Comparison of ENCODE assay signal across 24 cellular contexts in genomic region chr2:72108121-72108520, GRCh38. TPM values are rescaled to one million over a fixed set of nuclear protein-coding genes. Genes with fewer than 3 reads are reported as not detected.
DNase-seq lines count a peak whose midpoint lies in the region; ATAC-seq, FAIRE-seq and TF ChIP-seq lines count a peak whose summit lies in the region.
"Had no signal": no experiment of that assay in that cellular context is flagged by ENCODE, and none has a peak within 500 bp of the region (broad histone marks: within the 10 kb centered on the region; RNA-seq: fewer than 3 reads in every experiment).

No MANE protein-coding gene starts in this region.

- no peak for FAIRE-seq in A549 (lab: Jason Lieb, UNC)
- FAIRE-seq in small intestine (lab: Jason Lieb, UNC), result no peak

- ATAC-seq in A549, result no peak
- ATAC-seq in HG03432 (IDR thresholded peaks at IDR 0.05; ENCODE audit: unreplicated experiment), result no peak
- ATAC-seq: GM23338, Right ventricle myocardium inferior had no signal

- H3K27ac Mint-ChIP-seq in endothelial cell (ENCODE audit: unreplicated experiment), result no peak overlapping the region
- H3K27ac Mint-ChIP-seq: GM23338 had no signal

- H3K9me3 ChIP-seq in A549 (no peaks in the 10 kb centered on the region), small intestine (ENCODE audit: control insufficient read depth, low read depth) (no peaks in the 10 kb centered on the region)
- H3K9me3 ChIP-seq: Caco-2, MG63, SK-N-SH had no signal

- TF ChIP-seq CTCF in A549 (IDR thresholded peaks at IDR 0.05), result no peak
- TF ChIP-seq CTCF in brain microvascular endothelial cell (IDR thresholded peaks at IDR 0.05; ENCODE audit: low read depth, low read length, missing control alignments), result no peak
- TF ChIP-seq CTCF in endothelial cell (IDR thresholded peaks at IDR 0.05; ENCODE audit: unreplicated experiment), result no peak

- TF ChIP-seq RAD21 in A549 (conservative IDR thresholded peaks at IDR 0.05 in 1 of 2, IDR thresholded peaks at IDR 0.05 in 1 of 2), result no peak

- 19% methylated on average over 3 of the region's 3 CpGs for WGBS in A549 (ENCODE audit: missing lambda C conversion rate)
- WGBS in small intestine, 3 donors, result 58 to 75% (median 68%) methylated on average over 3 of the region's 3 CpGs

- H3K4me3 ChIP-seq in A549, result no peak overlapping the region
- H3K4me3 ChIP-seq in brain microvascular endothelial cell (ENCODE audit: low read depth, low read length), result no peak overlapping the region
- no peak overlapping the region for H3K4me3 ChIP-seq in small intestine (ENCODE audit: low read depth in 1 of 2, low read length in 2 of 2)
- H3K4me3 ChIP-seq: GM23338, MG63 had no signal

- no peaks in the 10 kb centered on the region for H3K9me3 Mint-ChIP-seq in endothelial cell (ENCODE audit: unreplicated experiment)

- H3K4me3 Mint-ChIP-seq in endothelial cell (ENCODE audit: unreplicated experiment), result no peak overlapping the region
- H3K4me3 Mint-ChIP-seq: GM23338 had no signal

- CTCF ChIA-PET in A549 (lab: Yijun Ruan, JAX), result interaction anchor here (1.2 kb wide), 1 partner anchor 184 kb away, joined by 3 read pairs; no protein-coding TSS in a partner anchor

- DNase-seq in A549 (ENCODE audit: low read depth in 1 of 2, low spot score in 1 of 2) (no peak), HT1080 (ENCODE audit: low read depth) (peak; percentile 46), brain microvascular endothelial cell (no peak), iris pigment epithelial cell (ENCODE audit: low read depth) (peak; percentile 24), endothelial cell (ENCODE audit: low spot score) (no peak), small intestine (no peak), NCI-H345 treated with DMSO at 0.1 percent for 48 hours (lab: John Stamatoyannopoulos, UW; ENCODE audit: unreplicated experiment) (no peak)
- DNase-seq: 8988T; Caco-2; GDM1; MG63; NCI-H1092 treated with DMSO at 0.1 percent for 48 hours; NCI-H1694; NCI-H345; NCI-H69; NK-92 treated with Interleukin-12 subunit alpha and Interleukin-12 subunit beta, amount 100 ng/mL, for 24 hours; OCI-M1; SK-N-SH had no signal

- no peak for TF ChIP-seq EP300 in A549 (IDR thresholded peaks at IDR 0.05)

- no peak overlapping the region for H3K27ac ChIP-seq in A549
- peak overlapping the region; percentile 25 for H3K27ac ChIP-seq in brain microvascular endothelial cell
- H3K27ac ChIP-seq in small intestine (ENCODE audit: low read depth in 1 of 2, low read length in 1 of 2), result no peak overlapping the region
- H3K27ac ChIP-seq: C4-2B, HL-60, KMS-11 had no signal

- peaks cover 18% of the 10 kb centered on the region for H3K4me1 ChIP-seq in A549
- H3K4me1 ChIP-seq in small intestine (ENCODE audit: control insufficient read depth in 2 of 2, insufficient read depth in 1 of 2, low read depth in 1 of 2, low read length in 1 of 2), result no peaks in the 10 kb centered on the region
- H3K4me1 ChIP-seq: Caco-2 had no signal

- POLR2A ChIA-PET in A549 (lab: Yijun Ruan, JAX), result no interaction called here

- H3K27me3 Mint-ChIP-seq in endothelial cell (ENCODE audit: unreplicated experiment), result no peaks in the 10 kb centered on the region

- H3K36me3 Mint-ChIP-seq in endothelial cell (ENCODE audit: low read depth, unreplicated experiment), result no peaks in the 10 kb centered on the region

- TF ChIP-seq POLR2A in A549 (IDR thresholded peaks at IDR 0.05; ENCODE audit: low read length), result no peak

- in situ Hi-C loops in brain microvascular endothelial cell (cut with HindIII; ENCODE audit: low pct_ligation_motif_present, low sequenced_read_pairs), result no loop called here

- peak overlapping the region; percentile 10; the same call in 1 of the 3 replicates for H3K4me2 ChIP-seq in A549
- H3K4me2 ChIP-seq: GM23338, KMS-11, SK-N-SH had no signal

- no peaks in the 10 kb centered on the region for H3K4me1 Mint-ChIP-seq in endothelial cell (ENCODE audit: unreplicated experiment)

- H3K27me3 ChIP-seq in brain microvascular endothelial cell (replicated peaks) (no peaks in the 10 kb centered on the region), small intestine (ENCODE audit: control insufficient read depth in 2 of 2, insufficient read depth in 2 of 2, low read length in 2 of 2) (no peaks in the 10 kb centered on the region)
- H3K27me3 ChIP-seq: MG63 had no signal

- H3K36me3 ChIP-seq in brain microvascular endothelial cell (replicated peaks) (no peaks in the 10 kb centered on the region), small intestine (ENCODE audit: control insufficient read depth in 2 of 2, insufficient read depth in 2 of 2, low read length in 2 of 2) (no peaks in the 10 kb centered on the region)
- H3K36me3 ChIP-seq: MG63 had no signal

TF ChIP-seq in A549, 52 proteins besides CTCF, POLR2A, EP300 and RAD21:
- TF ChIP-seq RARB (CRISPR knock-in tag; IDR thresholded peaks at IDR 0.05) (no peak), ATOH8 (CRISPR knock-in tag; IDR thresholded peaks at IDR 0.05; ENCODE audit: low read depth) (no peak), NFE2L2 (conservative IDR thresholded peaks at IDR 0.05; ENCODE audit: low read length) (no peak), ZSCAN20 (CRISPR knock-in tag; IDR thresholded peaks at IDR 0.05) (no peak), HDAC2 (IDR thresholded peaks at IDR 0.05) (no peak), CHD4 (IDR thresholded peaks at IDR 0.05; ENCODE audit: borderline replicate concordance) (no peak), KDM1A (IDR thresholded peaks at IDR 0.05; ENCODE audit: low read depth) (no peak), HMGXB4 (CRISPR knock-in tag; IDR thresholded peaks at IDR 0.05; ENCODE audit: borderline replicate concordance) (no peak), ZNF302 (CRISPR knock-in tag; IDR thresholded peaks at IDR 0.05) (no peak)
- TF ChIP-seq, protein P1, sequence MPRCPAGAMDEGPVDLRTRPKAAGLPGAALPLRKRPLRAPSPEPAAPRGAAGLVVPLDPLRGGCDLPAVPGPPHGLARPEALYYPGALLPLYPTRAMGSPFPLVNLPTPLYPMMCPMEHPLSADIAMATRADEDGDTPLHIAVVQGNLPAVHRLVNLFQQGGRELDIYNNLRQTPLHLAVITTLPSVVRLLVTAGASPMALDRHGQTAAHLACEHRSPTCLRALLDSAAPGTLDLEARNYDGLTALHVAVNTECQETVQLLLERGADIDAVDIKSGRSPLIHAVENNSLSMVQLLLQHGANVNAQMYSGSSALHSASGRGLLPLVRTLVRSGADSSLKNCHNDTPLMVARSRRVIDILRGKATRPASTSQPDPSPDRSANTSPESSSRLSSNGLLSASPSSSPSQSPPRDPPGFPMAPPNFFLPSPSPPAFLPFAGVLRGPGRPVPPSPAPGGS (IDR thresholded peaks at IDR 0.05), result no peak
- TF ChIP-seq, protein P2, sequence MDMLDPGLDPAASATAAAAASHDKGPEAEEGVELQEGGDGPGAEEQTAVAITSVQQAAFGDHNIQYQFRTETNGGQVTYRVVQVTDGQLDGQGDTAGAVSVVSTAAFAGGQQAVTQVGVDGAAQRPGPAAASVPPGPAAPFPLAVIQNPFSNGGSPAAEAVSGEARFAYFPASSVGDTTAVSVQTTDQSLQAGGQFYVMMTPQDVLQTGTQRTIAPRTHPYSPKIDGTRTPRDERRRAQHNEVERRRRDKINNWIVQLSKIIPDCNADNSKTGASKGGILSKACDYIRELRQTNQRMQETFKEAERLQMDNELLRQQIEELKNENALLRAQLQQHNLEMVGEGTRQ (IDR thresholded peaks at IDR 0.05), result no peak

RNA-seq across cellular contexts. Expression of gene CYP26B1, which starts 39.5 kb away (rescaled TPM):
- polyA plus RNA-seq in A549 (2011; rRNA removed) (9.7 and 13.4 TPM in 2 replicates), A549 (2017; fragmentation: RNase III; extraction: RNeasy Plus Mini Kit Qiagen cat#74134 plus additional on column Dnase treatment) (13.0 to 18.9 TPM (median 13.6 TPM) in 3 replicates), small intestine (1 to 10 TPM in 1 of 3 donors, under 1 TPM in 2; 0.22 to 6.2 (median 0.81) TPM)
- 14.1 and 17.9 TPM in 2 replicates for polyA plus RNA-seq in A549 (2012; cell fraction: cytosol; rRNA removed)
- polyA plus RNA-seq in A549 (2012; cell fraction: nucleus; rRNA removed), result 32.4 and 41.7 TPM in 2 replicates
- polyA minus RNA-seq in A549 (2011; rRNA and poly(A)+ RNA removed), result 6.5 and 10.8 TPM in 2 replicates
- total RNA-seq in HT1080 (2014; rRNA removed; shearing (Covaris generic)), result 0.05 TPM in 1 of 2 replicates, not detected in the other
- polyA plus RNA-seq in HT1080 (2015; cell fraction: cytosol; rRNA removed), result 0.12 and 0.26 TPM in 2 replicates
- polyA plus RNA-seq in HT1080 (2015; cell fraction: nucleus; rRNA removed), result 0.57 and 0.70 TPM in 2 replicates
- total RNA-seq in endothelial cell (ENCODE audit: unreplicated experiment), result 1.2 TPM

Comparison
In these comparisons a context has a peak if more than half of its experiments do, and no peak if none do; other contexts are left out.
1. DNase-seq: peak in HT1080 (single experiment) and iris pigment epithelial cell (single experiment); none in A549 (0 of 2), brain microvascular endothelial cell (single experiment), endothelial cell (single experiment), small intestine (single experiment) and NCI-H345 treated with DMSO at 0.1 percent for 48 hours (single experiment).